ENCODE assay signal across 8 cellular contexts in genomic region chr10:99733366-99733765, GRCh38. TPM values are rescaled to one million over a fixed set of nuclear protein-coding genes. Genes with fewer than 3 reads are reported as not detected.
A peak's percentile ranks its signal among the peaks of the same experiment; 100 is the strongest.
DNase-seq lines count a peak whose midpoint lies in the region; ATAC-seq and TF ChIP-seq lines count a peak whose summit lies in the region.

No MANE protein-coding gene starts in this region.

- TF ChIP-seq CTCF in HFFc6 (IDR thresholded peaks at IDR 0.05) (no peak), mesothelial cell of epicardium (IDR thresholded peaks at IDR 0.05; ENCODE audit: unreplicated experiment) (no peak), BE2C (IDR thresholded peaks at IDR 0.05; ENCODE audit: low read depth, low read length) (no peak)

- H3K9me3 Mint-ChIP-seq in CD4-positive, CD25-positive, alpha-beta regulatory T cell, result peaks cover 0 to 2% (median 0%) of the 10 kb centered on the region in 7 donors
- H3K9me3 Mint-ChIP-seq in HFFc6, result no peaks in the 10 kb centered on the region
- no peaks in the 10 kb centered on the region for H3K9me3 Mint-ChIP-seq in activated naive CD8-positive, alpha-beta T cell treated with anti-CD3 and anti-CD28 coated beads, Interleukin-2, amount 10 ng/mL, durations not matched to agents 7 days and 5 days
- H3K9me3 Mint-ChIP-seq in mesothelial cell of epicardium, result no peaks in the 10 kb centered on the region

- POLR2A ChIA-PET in activated naive CD8-positive, alpha-beta T cell treated with anti-CD3 and anti-CD28 coated beads, Interleukin-2, amount 10 ng/mL, durations not matched to agents 7 days and 5 days (lab: Charles Lee), result no interaction called here

- H3K36me3 Mint-ChIP-seq in CD4-positive, CD25-positive, alpha-beta regulatory T cell, result peaks cover 23% of the 10 kb centered on the region
- H3K36me3 Mint-ChIP-seq in HFFc6 (ENCODE audit: low read depth), result peaks cover 41% of the 10 kb centered on the region
- H3K36me3 Mint-ChIP-seq in activated naive CD8-positive, alpha-beta T cell treated with anti-CD3 and anti-CD28 coated beads, Interleukin-2, amount 10 ng/mL, durations not matched to agents 7 days and 5 days, result peaks cover 36% of the 10 kb centered on the region
- peaks cover 12% of the 10 kb centered on the region for H3K36me3 Mint-ChIP-seq in mesothelial cell of epicardium

- peak overlapping the region; percentile 83 to 96 (median 86) for H3K4me3 Mint-ChIP-seq in CD4-positive, CD25-positive, alpha-beta regulatory T cell
- H3K4me3 Mint-ChIP-seq in HFFc6 (peak overlapping the region; percentile 100), mesothelial cell of epicardium (peak overlapping the region; percentile 46)
- H3K4me3 Mint-ChIP-seq in activated naive CD8-positive, alpha-beta T cell treated with anti-CD3 and anti-CD28 coated beads, Interleukin-2, amount 10 ng/mL, durations not matched to agents 7 days and 5 days, result peak overlapping the region; percentile 79

- no peaks in the 10 kb centered on the region for H3K27me3 ChIP-seq in CD4-positive, CD25-positive, alpha-beta regulatory T cell (ENCODE audit: control insufficient read depth, insufficient read depth, low read length)
- no peaks in the 10 kb centered on the region for H3K27me3 ChIP-seq in BE2C

- peaks cover 33% of the 10 kb centered on the region for H3K4me1 ChIP-seq in CD4-positive, CD25-positive, alpha-beta regulatory T cell (ENCODE audit: control insufficient read depth, insufficient read depth, low read length, poor library complexity, severe bottlenecking)
- H3K4me1 ChIP-seq in BE2C, result no peaks in the 10 kb centered on the region; the same call in 1 of the 2 replicates

- peaks cover 24 to 73% (median 39%) of the 10 kb centered on the region in 4 donors for H3K4me1 Mint-ChIP-seq in CD4-positive, CD25-positive, alpha-beta regulatory T cell
- H3K4me1 Mint-ChIP-seq in HFFc6 (ENCODE audit: low read depth), result peaks cover 43% of the 10 kb centered on the region
- H3K4me1 Mint-ChIP-seq in activated naive CD8-positive, alpha-beta T cell treated with anti-CD3 and anti-CD28 coated beads, Interleukin-2, amount 10 ng/mL, durations not matched to agents 7 days and 5 days, result peaks cover 19% of the 10 kb centered on the region
- peaks cover 12% of the 10 kb centered on the region for H3K4me1 Mint-ChIP-seq in mesothelial cell of epicardium

- no peaks in the 10 kb centered on the region for H3K9me3 ChIP-seq in CD4-positive, CD25-positive, alpha-beta regulatory T cell (ENCODE audit: control insufficient read depth in 2 of 2, low read length in 2 of 2)
- no peaks in the 10 kb centered on the region for H3K9me3 ChIP-seq in BE2C

- no peak for ATAC-seq in CD4-positive, CD25-positive, alpha-beta regulatory T cell (ENCODE audit: low read depth in 2 of 2)
- ATAC-seq in activated naive CD8-positive, alpha-beta T cell treated with anti-CD3 and anti-CD28 coated beads, Interleukin-2, amount 10 ng/mL, durations not matched to agents 7 days and 5 days (ENCODE audit: low read depth), result no peak

- no peak overlapping the region for H3K27ac ChIP-seq in CD4-positive, CD25-positive, alpha-beta regulatory T cell (ENCODE audit: insufficient read depth, low read length, poor library complexity, severe bottlenecking)

- DNase-seq in CD4-positive, CD25-positive, alpha-beta regulatory T cell, result no peak
- DNase-seq in HFFc6 (no peak), mesothelial cell of epicardium (ENCODE audit: low spot score in 2 of 2, unreplicated experiment in 2 of 2) (no peak), pons (ENCODE audit: low spot score) (no peak), DMS153 (lab: John Stamatoyannopoulos, UW) (no peak), BE2C (no peak)
- no peak for DNase-seq in activated naive CD8-positive, alpha-beta T cell treated with anti-CD3 and anti-CD28 coated beads, Interleukin-2, amount 10 ng/mL, durations not matched to agents 7 days and 5 days
- no peak for DNase-seq in stimulated activated naive CD4-positive, alpha-beta T cell (lab: John Stamatoyannopoulos, UW)

- H3K36me3 ChIP-seq in CD4-positive, CD25-positive, alpha-beta regulatory T cell (ENCODE audit: control insufficient read depth, insufficient read depth, low read length), result peaks cover 14% of the 10 kb centered on the region
- H3K36me3 ChIP-seq in BE2C, result peaks cover 21% of the 10 kb centered on the region

- peak overlapping the region in 2 of 3 donors; percentile 4 to 98 for H3K27ac Mint-ChIP-seq in CD4-positive, CD25-positive, alpha-beta regulatory T cell
- peak overlapping the region; percentile 79 for H3K27ac Mint-ChIP-seq in HFFc6
- peak overlapping the region; percentile 27 for H3K27ac Mint-ChIP-seq in activated naive CD8-positive, alpha-beta T cell treated with anti-CD3 and anti-CD28 coated beads, Interleukin-2, amount 10 ng/mL, durations not matched to agents 7 days and 5 days
- H3K27ac Mint-ChIP-seq in mesothelial cell of epicardium, result no peak overlapping the region

- peaks cover 6% of the 10 kb centered on the region for H3K27me3 Mint-ChIP-seq in CD4-positive, CD25-positive, alpha-beta regulatory T cell
- H3K27me3 Mint-ChIP-seq in HFFc6 (ENCODE audit: insufficient read depth), result peaks cover 4% of the 10 kb centered on the region
- H3K27me3 Mint-ChIP-seq in activated naive CD8-positive, alpha-beta T cell treated with anti-CD3 and anti-CD28 coated beads, Interleukin-2, amount 10 ng/mL, durations not matched to agents 7 days and 5 days, result no peaks in the 10 kb centered on the region
- H3K27me3 Mint-ChIP-seq in mesothelial cell of epicardium (ENCODE audit: low read depth), result no peaks in the 10 kb centered on the region

- H3K4me3 ChIP-seq in CD4-positive, CD25-positive, alpha-beta regulatory T cell (ENCODE audit: low read depth, low read length), result peak overlapping the region; percentile 45
- H3K4me3 ChIP-seq in BE2C (ENCODE audit: low read depth, low read length), result no peak overlapping the region; the same call in 1 of the 2 replicates

RNA-seq across cellular contexts. Expression of gene CUTC, which starts 1.3 kb away (rescaled TPM):
- total RNA-seq in CD4-positive, CD25-positive, alpha-beta regulatory T cell, result 21.8 TPM
- polyA plus RNA-seq in CD4-positive, CD25-positive, alpha-beta regulatory T cell, result 10 to 100 TPM; 62.7 to 81.0 (median 76.9) TPM
- total RNA-seq in HFFc6 (2021; fragmentation: NEBNext Ultra II Directional; extraction: Animal tissue kit (Norgen Biotek cat#: 25700)), result 10 to 100 TPM; 11.2 to 15.2 (median 12.4) TPM
- total RNA-seq in activated naive CD8-positive, alpha-beta T cell treated with anti-CD3 and anti-CD28 coated beads, Interleukin-2, amount 10 ng/mL, durations not matched to agents 7 days and 5 days, result 10 to 100 TPM; 26.0 to 31.5 TPM
- total RNA-seq in mesothelial cell of epicardium, result 10.4 to 13.3 TPM (median 10.6 TPM) in 3 replicates
- polyA plus RNA-seq in BE2C (2012; ENCODE audit: insufficient read depth, insufficient read length, low read depth), result 30.1 TPM

RNA-seq across cellular contexts. Expression of gene COX15, which starts 1.4 kb away (rescaled TPM):
- total RNA-seq in CD4-positive, CD25-positive, alpha-beta regulatory T cell, result 18.0 TPM
- polyA plus RNA-seq in CD4-positive, CD25-positive, alpha-beta regulatory T cell, result 10 to 100 TPM; 36.0 to 42.3 (median 37.5) TPM
- total RNA-seq in HFFc6 (2021; fragmentation: NEBNext Ultra II Directional; extraction: Animal tissue kit (Norgen Biotek cat#: 25700)), result 10 to 100 TPM; 36.7 to 42.1 (median 38.7) TPM
- total RNA-seq in activated naive CD8-positive, alpha-beta T cell treated with anti-CD3 and anti-CD28 coated beads, Interleukin-2, amount 10 ng/mL, durations not matched to agents 7 days and 5 days, result 10 to 100 TPM; 39.4 to 46.0 TPM
- 52.0 to 53.0 TPM (median 52.6 TPM) in 3 replicates for total RNA-seq in mesothelial cell of epicardium
- 16.8 TPM for polyA plus RNA-seq in BE2C (2012; ENCODE audit: insufficient read depth, insufficient read length, low read depth)

RNA-seq across cellular contexts. Expression of gene ABCC2, which starts 49.1 kb away (rescaled TPM):
- 3.6 TPM for total RNA-seq in CD4-positive, CD25-positive, alpha-beta regulatory T cell
- polyA plus RNA-seq in CD4-positive, CD25-positive, alpha-beta regulatory T cell, result under 1 TPM; 0.31 to 0.47 (median 0.40) TPM
- total RNA-seq in HFFc6 (2021; fragmentation: NEBNext Ultra II Directional; extraction: Animal tissue kit (Norgen Biotek cat#: 25700)), result 1 to 10 TPM in 4 of 6 experiments, under 1 TPM in 2; 0.43 to 1.7 (median 1.1) TPM
- total RNA-seq in activated naive CD8-positive, alpha-beta T cell treated with anti-CD3 and anti-CD28 coated beads, Interleukin-2, amount 10 ng/mL, durations not matched to agents 7 days and 5 days, result 1 to 10 TPM; 2.4 to 2.5 TPM
- total RNA-seq in mesothelial cell of epicardium, result 0.71 to 0.87 TPM (median 0.79 TPM) in 3 replicates
- 1.2 TPM for polyA plus RNA-seq in BE2C (2012; ENCODE audit: insufficient read depth, insufficient read length, low read depth)

Comparison
In these comparisons a context has a peak if more than half of its experiments do, and no peak if none do; other contexts are left out.
1. H3K4me3 Mint-ChIP-seq: peak in every context shown above with its lines; median percentile 100 in HFFc6; 86 in CD4-positive, CD25-positive, alpha-beta regulatory T cell; 79 in activated naive CD8-positive, alpha-beta T cell treated with anti-CD3 and anti-CD28 coated beads, Interleukin-2, amount 10 ng/mL, durations not matched to agents 7 days and 5 days; 46 in mesothelial cell of epicardium.